15 cellular contexts compared by ENCODE assay signal in genomic region chr3:143627336-143627735, GRCh38.
DNase-seq lines count a peak whose midpoint lies in the region; ATAC-seq and TF ChIP-seq lines count a peak whose summit lies in the region.
"Had no signal": no experiment of that assay in that cellular context is flagged by ENCODE, and none has a peak within 500 bp of the region (broad histone marks: within the 10 kb centered on the region; RNA-seq: fewer than 3 reads in every experiment).

No MANE protein-coding gene starts in this region.

- H3K36me3 Mint-ChIP-seq in activated T-cell treated with anti-CD3 and anti-CD28 coated beads, Interleukin-2, amount 50 U/mL, for 4 hours (ENCODE audit: insufficient read depth) = peaks cover 11% of the 10 kb centered on the region
- H3K36me3 Mint-ChIP-seq: activated naive CD4-positive, alpha-beta T cell treated with anti-CD3 and anti-CD28 coated beads, Interleukin-2, amount 10 ng/mL, durations not matched to agents 7 days and 5 days had no signal

- peak; percentile 43 for DNase-seq in activated T-cell treated with anti-CD3 and anti-CD28 coated beads for 48 hours (ENCODE audit: low read depth)
- no peak for DNase-seq in activated T-cell treated with anti-CD3 and anti-CD28 coated beads, Interleukin-2, amount 50 U/mL, for 4 hours
- DNase-seq in PC-3 = no peak
- peak; percentile 41 to 56 for DNase-seq in fibroblast of lung (ENCODE audit: low read depth in 2 of 2)
- peak; percentile 34 to 40 for DNase-seq in stimulated activated CD8-positive, alpha-beta memory T cell treated with anti-CD3 and anti-CD28 coated beads, Interleukin-15, amount 100 ng/mL, for 48 hours (ENCODE audit: low read depth in 2 of 2)
- DNase-seq in DMS153 treated with DMSO at 0.1 percent for 48 hours (lab: John Stamatoyannopoulos, UW; ENCODE audit: unreplicated experiment) = no peak
- no peak for DNase-seq in osteoblast (ENCODE audit: insufficient read length, low spot score, missing footprints)
- DNase-seq: activated naive CD4-positive, alpha-beta T cell treated with anti-CD3 and anti-CD28 coated beads, Interleukin-2, amount 10 ng/mL, durations not matched to agents 7 days and 5 days; erythroblast; MV-4-11; nephron progenitor cell had no signal

- no peaks in the 10 kb centered on the region for H3K9me2 ChIP-seq in PC-3 (replicated peaks; ENCODE audit: low read length)

- H3K9me3 ChIP-seq in PC-3 (ENCODE audit: low read length) (no peaks in the 10 kb centered on the region), fibroblast of lung (ENCODE audit: control insufficient read depth, insufficient read depth, low read depth, low read length) (no peaks in the 10 kb centered on the region), osteoblast (ENCODE audit: low read depth, low read length) (no peaks in the 10 kb centered on the region)

- POLR2A ChIA-PET in PC-3 (lab: Charles Lee; ENCODE audit: unreplicated experiment) = no interaction called here

- intact Hi-C loops in PC-3 (cut with micrococcal nuclease) = no loop called here

- no peaks in the 10 kb centered on the region for H4K20me1 ChIP-seq in PC-3 (ENCODE audit: low read length)
- H4K20me1 ChIP-seq in fibroblast of lung (ENCODE audit: control insufficient read depth, extremely low read depth, insufficient read depth, low read length) = no peaks in the 10 kb centered on the region
- no peaks in the 10 kb centered on the region for H4K20me1 ChIP-seq in osteoblast (ENCODE audit: insufficient read depth, low read length)

- H3K79me2 ChIP-seq in PC-3 (ENCODE audit: low read length) (no peaks in the 10 kb centered on the region), fibroblast of lung (ENCODE audit: control insufficient read depth, insufficient read depth, low read length) (no peaks in the 10 kb centered on the region), osteoblast (ENCODE audit: insufficient read depth, low read length) (no peaks in the 10 kb centered on the region)

- CTCF ChIA-PET in PC-3 (lab: Charles Lee) = no interaction called here

- H3K4me1 Mint-ChIP-seq in activated T-cell treated with anti-CD3 and anti-CD28 coated beads, Interleukin-2, amount 50 U/mL, for 4 hours (ENCODE audit: low read depth) = no peaks in the 10 kb centered on the region
- H3K4me1 Mint-ChIP-seq: activated naive CD4-positive, alpha-beta T cell treated with anti-CD3 and anti-CD28 coated beads, Interleukin-2, amount 10 ng/mL, durations not matched to agents 7 days and 5 days; nephron progenitor cell had no signal

- H3K36me3 ChIP-seq in PC-3 (ENCODE audit: low read depth, low read length) (no peaks in the 10 kb centered on the region), fibroblast of lung (ENCODE audit: control insufficient read depth, insufficient read depth, low read length) (no peaks in the 10 kb centered on the region), osteoblast (ENCODE audit: insufficient read depth, low read length) (no peaks in the 10 kb centered on the region)

- no peaks in the 10 kb centered on the region for H3K4me1 ChIP-seq in PC-3 (ENCODE audit: insufficient read depth, low read length)
- no peaks in the 10 kb centered on the region for H3K4me1 ChIP-seq in fibroblast of lung (ENCODE audit: control insufficient read depth, extremely low read depth, insufficient read depth, low read length)
- no peaks in the 10 kb centered on the region for H3K4me1 ChIP-seq in osteoblast (ENCODE audit: insufficient read depth, low read length)

- no peaks in the 10 kb centered on the region for H3K27me3 Mint-ChIP-seq in activated T-cell treated with anti-CD3 and anti-CD28 coated beads, Interleukin-2, amount 50 U/mL, for 4 hours (ENCODE audit: low read depth)
- H3K27me3 Mint-ChIP-seq: activated naive CD4-positive, alpha-beta T cell treated with anti-CD3 and anti-CD28 coated beads, Interleukin-2, amount 10 ng/mL, durations not matched to agents 7 days and 5 days had no signal

- H3F3A ChIP-seq in PC-3 (ENCODE audit: low read length, unreplicated experiment) = no peaks in the 10 kb centered on the region

- no TSS peak for BruUV-seq in PC-3 (replicated peaks; lab: Mats Ljungman, UMichigan)

- H3K27me3 ChIP-seq in PC-3 (ENCODE audit: low read length) (no peaks in the 10 kb centered on the region), fibroblast of lung (ENCODE audit: control insufficient read depth, insufficient read depth, low read length) (no peaks in the 10 kb centered on the region), osteoblast (ENCODE audit: insufficient read depth, low read length) (no peaks in the 10 kb centered on the region)

- H3K9ac ChIP-seq in PC-3 (ENCODE audit: low read length) = no peak overlapping the region
- no peak overlapping the region for H3K9ac ChIP-seq in fibroblast of lung (ENCODE audit: insufficient read depth, low read length)

- no peak overlapping the region for H2AFZ ChIP-seq in PC-3 (ENCODE audit: low read length)
- no peak overlapping the region for H2AFZ ChIP-seq in fibroblast of lung (ENCODE audit: low read length)
- no peak overlapping the region for H2AFZ ChIP-seq in osteoblast (ENCODE audit: low read length)

- no peak overlapping the region for H3K27ac ChIP-seq in PC-3 (ENCODE audit: low read length)
- H3K27ac ChIP-seq in fibroblast of lung (ENCODE audit: insufficient read depth, low read length) = no peak overlapping the region
- H3K27ac ChIP-seq in osteoblast (ENCODE audit: low read depth, low read length) = no peak overlapping the region
- H3K27ac ChIP-seq: coronary artery had no signal

- H3K4me2 ChIP-seq in PC-3 (ENCODE audit: low read length) (no peak overlapping the region), fibroblast of lung (ENCODE audit: extremely low read depth, insufficient read depth, low read length) (no peak overlapping the region), osteoblast (ENCODE audit: insufficient read depth, low read length) (no peak overlapping the region)

- no peak for ATAC-seq in activated T-cell treated with anti-CD3 and anti-CD28 coated beads, Interleukin-2, amount 50 U/mL, for 4 hours
- ATAC-seq in PC-3 (peak; percentile 24; the same call in 1 of the 2 replicates), GM21528 (IDR thresholded peaks at IDR 0.05; ENCODE audit: low FRiP score, unreplicated experiment) (no peak)

- H3K4me3 ChIP-seq in PC-3 (ENCODE audit: low read length) (no peak overlapping the region), fibroblast of lung (replicated peaks in 1 of 4; ENCODE audit: control extremely low read depth in 1 of 4, insufficient read depth in 1 of 4, low read depth in 3 of 4, low read length in 4 of 4) (no peak overlapping the region), osteoblast (ENCODE audit: insufficient read depth, low read length) (no peak overlapping the region)
- H3K4me3 ChIP-seq: coronary artery, lung had no signal

- H3K4me3 Mint-ChIP-seq in activated T-cell treated with anti-CD3 and anti-CD28 coated beads, Interleukin-2, amount 50 U/mL, for 4 hours = no peak overlapping the region
- H3K4me3 Mint-ChIP-seq: activated naive CD4-positive, alpha-beta T cell treated with anti-CD3 and anti-CD28 coated beads, Interleukin-2, amount 10 ng/mL, durations not matched to agents 7 days and 5 days; nephron progenitor cell; T-helper 1 cell treated with Interleukin-12 subunit alpha and Interleukin-12 subunit beta and Interleukin-4 antibody, amounts not matched to agents 30 μg/mL and 1 μg/mL, for 36 hours had no signal

- TF ChIP-seq CTCF in PC-3 (conservative IDR thresholded peaks at IDR 0.05; ENCODE audit: low read depth, low read length) (no peak), fibroblast of lung (conservative IDR thresholded peaks at IDR 0.05 in 1 of 2, IDR thresholded peaks at IDR 0.05 in 1 of 2; ENCODE audit: low read depth in 1 of 2, low read length in 2 of 2) (no peak), osteoblast (IDR thresholded peaks at IDR 0.05; ENCODE audit: extremely low read depth, low read depth, low read length) (no peak)

- H3K9me3 Mint-ChIP-seq in activated T-cell treated with anti-CD3 and anti-CD28 coated beads, Interleukin-2, amount 50 U/mL, for 4 hours = peaks cover 4% of the 10 kb centered on the region
- H3K9me3 Mint-ChIP-seq: activated naive CD4-positive, alpha-beta T cell treated with anti-CD3 and anti-CD28 coated beads, Interleukin-2, amount 10 ng/mL, durations not matched to agents 7 days and 5 days; T-helper 1 cell treated with Interleukin-12 subunit alpha and Interleukin-12 subunit beta and Interleukin-4 antibody, amounts not matched to agents 30 μg/mL and 1 μg/mL, for 36 hours had no signal

Comparison
In these comparisons a context has a peak if more than half of its experiments do, and no peak if none do; other contexts are left out.
1. DNase-seq: peak in activated T-cell treated with anti-CD3 and anti-CD28 coated beads for 48 hours (single experiment), fibroblast of lung (2 of 2) and stimulated activated CD8-positive, alpha-beta memory T cell treated with anti-CD3 and anti-CD28 coated beads, Interleukin-15, amount 100 ng/mL, for 48 hours (2 of 2); none in activated T-cell treated with anti-CD3 and anti-CD28 coated beads, Interleukin-2, amount 50 U/mL, for 4 hours (single experiment), PC-3 (single experiment), DMS153 treated with DMSO at 0.1 percent for 48 hours (single experiment) and osteoblast (single experiment).